In genomic region chr15:42547926-42548257, GRCh38 we compare ENCODE assay signal across 8 cellular contexts. TPM values are rescaled to one million over a fixed set of nuclear protein-coding genes. Genes with fewer than 3 reads are reported as not detected.
DNase-seq lines count a peak whose midpoint lies in the region; ATAC-seq and TF ChIP-seq lines count a peak whose summit lies in the region.

No MANE protein-coding gene starts in this region.

- H3K27ac ChIP-seq in CD8-positive, alpha-beta T cell (ENCODE audit: low read depth, low read length) = peak overlapping the region; percentile 95
- H3K27ac ChIP-seq in heart right ventricle = peak overlapping the region; percentile 71 to 97 (median 92)
- H3K27ac ChIP-seq in sigmoid colon = peak overlapping the region; percentile 89 to 97 (median 92)

- H3K4me3 Mint-ChIP-seq in CD8-positive, alpha-beta T cell = peak overlapping the region; percentile 95
- peak overlapping the region; percentile 99 for H3K4me3 Mint-ChIP-seq in activated T-helper 17 cell treated with anti-CD3 and anti-CD28 coated beads, Interleukin-2, amount 50 U/mL, for 72 hours

- H3K4me1 Mint-ChIP-seq in CD8-positive, alpha-beta T cell (ENCODE audit: low read depth) = peaks cover 45% of the 10 kb centered on the region
- peaks cover 30% of the 10 kb centered on the region for H3K4me1 Mint-ChIP-seq in activated T-helper 17 cell treated with anti-CD3 and anti-CD28 coated beads, Interleukin-2, amount 50 U/mL, for 72 hours

- CTCF ChIA-PET in CD8-positive, alpha-beta T cell (lab: Charles Lee) = interaction anchor here (0.7 to 1.9 kb wide), 6 partner anchors 9 to 104 kb away, joined by 3 to 5 read pairs (median 4); no protein-coding TSS in a partner anchor

- H3K9me3 ChIP-seq in CD8-positive, alpha-beta T cell (ENCODE audit: low read length) = no peaks in the 10 kb centered on the region
- H3K9me3 ChIP-seq in heart right ventricle (no peaks in the 10 kb centered on the region), sigmoid colon (no peaks in the 10 kb centered on the region)

- 2 to 3% methylated on average over 9 of the region's 9 CpGs for WGBS in heart right ventricle, 2 donors
- WGBS in sigmoid colon, 2 donors = 1 to 9% methylated on average over 9 of the region's 9 CpGs

- no peak for TF ChIP-seq EP300 in sigmoid colon (IDR thresholded peaks at IDR 0.05)

- H3K36me3 Mint-ChIP-seq in CD8-positive, alpha-beta T cell = peaks cover 42% of the 10 kb centered on the region
- peaks cover 73% of the 10 kb centered on the region for H3K36me3 Mint-ChIP-seq in activated T-helper 17 cell treated with anti-CD3 and anti-CD28 coated beads, Interleukin-2, amount 50 U/mL, for 72 hours (ENCODE audit: low read depth)

- no peaks in the 10 kb centered on the region for H3K27me3 ChIP-seq in CD8-positive, alpha-beta T cell (ENCODE audit: insufficient read depth, low read length)
- H3K27me3 ChIP-seq in heart right ventricle (no peaks in the 10 kb centered on the region), sigmoid colon (no peaks in the 10 kb centered on the region)

- H3K4me3 ChIP-seq in CD8-positive, alpha-beta T cell (ENCODE audit: low read depth, low read length) = peak overlapping the region; percentile 78
- H3K4me3 ChIP-seq in heart right ventricle (peak overlapping the region; percentile 75 to 99 (median 96)), sigmoid colon (peak overlapping the region; percentile 72 to 94 (median 80))

- H3K27ac Mint-ChIP-seq in CD8-positive, alpha-beta T cell = peak overlapping the region; percentile 97
- H3K27ac Mint-ChIP-seq in activated T-helper 17 cell treated with anti-CD3 and anti-CD28 coated beads, Interleukin-2, amount 50 U/mL, for 72 hours = peak overlapping the region; percentile 99

- no peaks in the 10 kb centered on the region for H3K27me3 Mint-ChIP-seq in CD8-positive, alpha-beta T cell (ENCODE audit: low read depth)
- no peaks in the 10 kb centered on the region for H3K27me3 Mint-ChIP-seq in activated T-helper 17 cell treated with anti-CD3 and anti-CD28 coated beads, Interleukin-2, amount 50 U/mL, for 72 hours

- peak in 1 of 7 experiments; percentile 1 for DNase-seq in CD8-positive, alpha-beta T cell
- DNase-seq in heart right ventricle = no peak
- no peak for DNase-seq in sigmoid colon
- DNase-seq in pons (ENCODE audit: low spot score) = no peak
- no peak for DNase-seq in DMS153 treated with DMSO at 0.1 percent for 48 hours (lab: John Stamatoyannopoulos, UW; ENCODE audit: unreplicated experiment)

- H3K4me1 ChIP-seq in CD8-positive, alpha-beta T cell (ENCODE audit: insufficient read depth, low read length) = peaks cover 27% of the 10 kb centered on the region
- H3K4me1 ChIP-seq in heart right ventricle (peaks cover 3 to 53% (median 26%) of the 10 kb centered on the region in 9 donors), sigmoid colon (peaks cover 0 to 26% (median 24%) of the 10 kb centered on the region in 4 donors)

- intact Hi-C loops in CD8-positive, alpha-beta T cell (cut with DNase I, micrococcal nuclease) = loop anchor here (1.0 to 2.0 kb wide), 5 partner anchors 27 to 103 kb away; partner anchors contain the start of genes STARD9 (in 2 of the 2) and ZNF106 (in 2 of the 2)
- intact Hi-C loops in heart right ventricle (cut with DNase I) = loop anchor here in 7 of 10 donors (1.0 to 10.0 kb wide), 6 partner anchors 27 to 107 kb away; partner anchors contain the start of gene STARD9 (in 1 of the 7)
- intact Hi-C loops in sigmoid colon (cut with DNase I) = loop anchor here (2.0 to 5.0 kb wide), 3 partner anchors 34 to 103 kb away; partner anchors contain the start of gene SNAP23

- no peak for TF ChIP-seq CTCF in CD8-positive, alpha-beta T cell (IDR thresholded peaks at IDR 0.05)
- no peak for TF ChIP-seq CTCF in heart right ventricle (IDR thresholded peaks at IDR 0.05)
- TF ChIP-seq CTCF in sigmoid colon (IDR thresholded peaks at IDR 0.05) = no peak

- H3K36me3 ChIP-seq in CD8-positive, alpha-beta T cell (ENCODE audit: insufficient read depth, low read length) = peaks cover 5% of the 10 kb centered on the region
- H3K36me3 ChIP-seq in heart right ventricle (peaks cover 0 to 41% (median 14%) of the 10 kb centered on the region in 9 donors), sigmoid colon (peaks cover 6 to 28% (median 17%) of the 10 kb centered on the region in 4 donors)

- no peaks in the 10 kb centered on the region for H3K9me3 Mint-ChIP-seq in CD8-positive, alpha-beta T cell
- H3K9me3 Mint-ChIP-seq in activated T-helper 17 cell treated with anti-CD3 and anti-CD28 coated beads, Interleukin-2, amount 50 U/mL, for 72 hours = no peaks in the 10 kb centered on the region

- POLR2A ChIA-PET in CD8-positive, alpha-beta T cell (lab: Charles Lee) = interaction anchor here (0.6 to 3.2 kb wide), 9 partner anchors 15 to 275 kb away, joined by 3 to 22 read pairs (median 6); partner anchors contain the start of genes GANC, SNAP23, STARD9 and TMEM87A

- ATAC-seq in CD8-positive, alpha-beta T cell = peak; percentile 2
- peak; percentile 2 for ATAC-seq in HG02623 (IDR thresholded peaks at IDR 0.05; ENCODE audit: unreplicated experiment)
- ATAC-seq in activated T-helper 17 cell treated with anti-CD3 and anti-CD28 coated beads, Interleukin-2, amount 50 U/mL, for 72 hours (replicated peaks) = no peak
- peak in 5 of 8 donors; percentile 4 to 36 (median 17) for ATAC-seq in heart right ventricle
- ATAC-seq in GM18505 (IDR thresholded peaks at IDR 0.05; ENCODE audit: unreplicated experiment) = no peak

- no peak for TF ChIP-seq POLR2A in sigmoid colon (IDR thresholded peaks at IDR 0.05)
- TF ChIP-seq POLR2A in GM18505 (IDR thresholded peaks at IDR 0.05; ENCODE audit: borderline replicate concordance, extremely low read depth, insufficient read depth, insufficient read length) = no peak

RNA-seq across cellular contexts. Expression of gene LRRC57, which starts 0.7 kb away (rescaled TPM):
- total RNA-seq in CD8-positive, alpha-beta T cell = 10 to 100 TPM; 30.0 to 31.1 TPM
- total RNA-seq in activated T-helper 17 cell treated with anti-CD3 and anti-CD28 coated beads, Interleukin-2, amount 50 U/mL, for 72 hours = 10 to 100 TPM; 18.7 to 21.4 TPM
- total RNA-seq in heart right ventricle (10 to 100 TPM; 12.1 to 24.6 (median 16.6) TPM), sigmoid colon (10 to 100 TPM in 3 of 4 donors, 1 to 10 TPM in 1; 9.2 to 24.6 (median 11.4) TPM)
- polyA plus RNA-seq in heart right ventricle (1 to 10 TPM; 3.7 to 6.9 TPM), sigmoid colon (10 to 100 TPM in 2 of 3 donors, 1 to 10 TPM in 1; 8.4 to 16.4 (median 11.5) TPM)

RNA-seq across cellular contexts. Expression of gene HAUS2, which starts 0.7 kb away (rescaled TPM):
- 10 to 100 TPM; 33.1 to 39.1 TPM for total RNA-seq in CD8-positive, alpha-beta T cell
- 10 to 100 TPM; 43.4 to 61.7 TPM for total RNA-seq in activated T-helper 17 cell treated with anti-CD3 and anti-CD28 coated beads, Interleukin-2, amount 50 U/mL, for 72 hours
- 10 to 100 TPM in 8 of 10 donors, 1 to 10 TPM in 2; 8.5 to 17.0 (median 11.9) TPM for total RNA-seq in heart right ventricle
- polyA plus RNA-seq in heart right ventricle = 1 to 10 TPM; 5.5 to 9.1 TPM
- total RNA-seq in sigmoid colon = 10 to 100 TPM; 18.3 to 24.6 (median 20.1) TPM
- 10 to 100 TPM; 11.1 to 15.1 (median 12.6) TPM for polyA plus RNA-seq in sigmoid colon

RNA-seq across cellular contexts. Expression of gene STARD9, which starts 27.5 kb away (rescaled TPM):
- 1 to 10 TPM; 8.5 to 9.0 TPM for total RNA-seq in CD8-positive, alpha-beta T cell
- total RNA-seq in activated T-helper 17 cell treated with anti-CD3 and anti-CD28 coated beads, Interleukin-2, amount 50 U/mL, for 72 hours = 10 to 100 TPM in 1 of 2 donors, 1 to 10 TPM in 1; 9.5 to 10.9 TPM
- total RNA-seq in heart right ventricle (1 to 10 TPM; 2.7 to 9.6 (median 6.1) TPM), sigmoid colon (100 to 1,000 TPM in 1 of 4 donors, 10 to 100 TPM in 3; 36.4 to 125 (median 49.4) TPM)
- polyA plus RNA-seq in heart right ventricle (10 to 100 TPM in 1 of 2 donors, 1 to 10 TPM in 1; 2.3 to 15.7 TPM), sigmoid colon (1 to 10 TPM in 1 of 3 donors, under 1 TPM in 2; 0.60 to 5.7 (median 0.69) TPM)

RNA-seq across cellular contexts. Expression of gene SNAP23, which starts 52.5 kb away (rescaled TPM):
- total RNA-seq in CD8-positive, alpha-beta T cell = 10 to 100 TPM; 30.9 to 39.9 TPM
- 10 to 100 TPM; 48.4 to 58.8 TPM for total RNA-seq in activated T-helper 17 cell treated with anti-CD3 and anti-CD28 coated beads, Interleukin-2, amount 50 U/mL, for 72 hours
- 10 to 100 TPM; 26.7 to 64.8 (median 46.6) TPM for total RNA-seq in heart right ventricle
- polyA plus RNA-seq in heart right ventricle = 10 to 100 TPM; 24.8 to 87.9 TPM
- total RNA-seq in sigmoid colon = 10 to 100 TPM; 43.8 to 67.4 (median 57.9) TPM
- 100 to 1,000 TPM in 1 of 3 donors, 10 to 100 TPM in 2; 50.2 to 107 (median 76.9) TPM for polyA plus RNA-seq in sigmoid colon

RNA-seq across cellular contexts. Expression of gene ZNF106, which starts 57.0 kb away (rescaled TPM):
- 10 to 100 TPM; 28.1 to 28.4 TPM for total RNA-seq in CD8-positive, alpha-beta T cell
- 10 to 100 TPM; 55.1 to 58.1 TPM for total RNA-seq in activated T-helper 17 cell treated with anti-CD3 and anti-CD28 coated beads, Interleukin-2, amount 50 U/mL, for 72 hours
- total RNA-seq in heart right ventricle (100 to 1,000 TPM; 390 to 945 (median 812) TPM), sigmoid colon (100 to 1,000 TPM in 1 of 4 donors, 10 to 100 TPM in 3; 69.4 to 107 (median 82.3) TPM)
- polyA plus RNA-seq in heart right ventricle (10 to 100 TPM; 52.6 to 67.2 TPM), sigmoid colon (10 to 100 TPM; 10.9 to 18.1 (median 13.2) TPM)

Comparison
In these comparisons a context has a peak if more than half of its experiments do, and no peak if none do; other contexts are left out.
1. ATAC-seq: peak in CD8-positive, alpha-beta T cell (single experiment), HG02623 (single experiment) and heart right ventricle (5 of 8); none in activated T-helper 17 cell treated with anti-CD3 and anti-CD28 coated beads, Interleukin-2, amount 50 U/mL, for 72 hours (single experiment) and GM18505 (single experiment).
2. Peak in every context shown above with its lines, with median percentiles within 50 percentile points of each other: H3K27ac ChIP-seq and H3K4me3 ChIP-seq.